9 cellular contexts compared by ENCODE assay signal in the genomic region with DNA sequence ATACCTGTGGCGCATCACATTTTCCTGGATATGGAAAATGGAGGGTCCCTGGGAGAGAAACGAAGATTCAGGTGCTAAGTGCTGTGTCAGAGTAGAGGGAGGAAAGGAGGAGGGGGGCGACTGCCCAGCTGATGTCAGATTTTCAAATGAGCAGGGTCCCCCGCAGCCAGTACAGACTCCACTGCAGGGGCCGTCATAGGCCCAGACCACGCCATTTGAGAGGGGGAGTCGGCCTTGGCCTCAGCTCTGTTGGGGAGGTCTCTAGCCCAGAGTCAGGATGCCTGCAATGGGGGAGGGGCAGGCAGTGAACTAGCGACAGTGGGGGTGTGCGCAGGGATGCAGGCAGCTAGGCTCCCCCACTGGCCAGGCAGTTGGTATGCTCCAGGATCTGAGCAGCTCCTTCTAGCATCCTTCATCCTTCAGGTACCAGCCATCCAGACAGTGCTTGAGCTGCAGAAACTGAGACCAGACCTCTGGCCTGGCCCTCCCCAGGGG. TPM values are rescaled to one million over a fixed set of nuclear protein-coding genes. Genes with fewer than 3 reads are reported as not detected.
DNase-seq lines count a peak whose midpoint lies in the region; ATAC-seq and TF ChIP-seq lines count a peak whose summit lies in the region.
"Had no signal": no experiment of that assay in that cellular context is flagged by ENCODE, and none has a peak within 500 bp of the region (broad histone marks: within the 10 kb centered on the region; RNA-seq: fewer than 3 reads in every experiment).

TSS of gene BSCL2 (minus strand) at position 148 of the 495 bp plus-strand sequence. CDS start 229 bp downstream, outside the sequence.
TSS of gene GNG3 (plus strand) at position 400 of the 495 bp plus-strand sequence. CDS start 620 bp downstream, outside the sequence.

- no peak for TF ChIP-seq CTCF in heart right ventricle (IDR thresholded peaks at IDR 0.05)

- peak within 1 kb of the TSS; percentile 90 for H3K4me3 Mint-ChIP-seq in activated naive CD8-positive, alpha-beta T cell treated with anti-CD3 and anti-CD28 coated beads, Interleukin-2, amount 50 U/mL, for 24 hours

- H3K36me3 Mint-ChIP-seq in activated naive CD8-positive, alpha-beta T cell treated with anti-CD3 and anti-CD28 coated beads, Interleukin-2, amount 50 U/mL, for 24 hours (ENCODE audit: low read depth), result peaks cover 36% of the 10 kb centered on the region

- peaks cover 0 to 26% (median 3%) of the 10 kb centered on the region in 9 donors for H3K36me3 ChIP-seq in heart right ventricle
- H3K36me3 ChIP-seq in iPS-15b (ENCODE audit: control insufficient read depth, insufficient read depth, low read length), result peaks cover 7% of the 10 kb centered on the region
- peaks cover 20% of the 10 kb centered on the region for H3K36me3 ChIP-seq in skeletal muscle satellite cell (ENCODE audit: insufficient read depth, low read length)

- WGBS in heart right ventricle, 2 donors, result 78 to 92% methylated on average over 9 of the region's 9 CpGs

- peaks cover 57% of the 10 kb centered on the region for H3K4me1 Mint-ChIP-seq in activated naive CD8-positive, alpha-beta T cell treated with anti-CD3 and anti-CD28 coated beads, Interleukin-2, amount 50 U/mL, for 24 hours

- no peaks in the 10 kb centered on the region for H3K27me3 Mint-ChIP-seq in activated naive CD8-positive, alpha-beta T cell treated with anti-CD3 and anti-CD28 coated beads, Interleukin-2, amount 50 U/mL, for 24 hours

- H3K4me1 ChIP-seq in heart right ventricle (peaks cover 23 to 64% (median 40%) of the 10 kb centered on the region in 9 donors), iPS-15b (ENCODE audit: control insufficient read depth, insufficient read depth, low read length) (peaks cover 8% of the 10 kb centered on the region), skeletal muscle satellite cell (ENCODE audit: control insufficient read depth, insufficient read depth, low read length) (peaks cover 33% of the 10 kb centered on the region)

- H3K9ac ChIP-seq in iPS-15b (ENCODE audit: low read depth, low read length) (peak within 1 kb of the TSS; percentile 74), skeletal muscle satellite cell (ENCODE audit: low read depth, low read length) (peak within 1 kb of the TSS; percentile 90)

- H3K9me3 ChIP-seq in heart right ventricle, result no peaks in the 10 kb centered on the region
- H3K9me3 ChIP-seq in iPS-15b (ENCODE audit: control insufficient read depth, insufficient read depth, low read length), result no peaks in the 10 kb centered on the region
- no peaks in the 10 kb centered on the region for H3K9me3 ChIP-seq in skeletal muscle satellite cell (replicated peaks; ENCODE audit: low read length)

- peak within 1 kb of the TSS; percentile 42 to 90 (median 72) for H3K4me3 ChIP-seq in heart right ventricle
- peak within 1 kb of the TSS; percentile 99 for H3K4me3 ChIP-seq in iPS-15b (ENCODE audit: low read depth, low read length)
- peak within 1 kb of the TSS; percentile 70 for H3K4me3 ChIP-seq in skeletal muscle satellite cell (ENCODE audit: low read length)

- no peaks in the 10 kb centered on the region for H3K27me3 ChIP-seq in heart right ventricle
- no peaks in the 10 kb centered on the region for H3K27me3 ChIP-seq in iPS-15b (ENCODE audit: control insufficient read depth, insufficient read depth, low read length)
- H3K27me3 ChIP-seq in skeletal muscle satellite cell (ENCODE audit: control insufficient read depth, insufficient read depth, low read length), result no peaks in the 10 kb centered on the region

- no peak for DNase-seq in heart right ventricle
- DNase-seq in cardiac septum (ENCODE audit: low spot score), result no peak
- DNase-seq in activated naive CD8-positive, alpha-beta T cell treated with anti-CD3 and anti-CD28 coated beads, Interleukin-2, amount 50 U/mL, for 24 hours, result no peak
- no peak for DNase-seq in activated CD4-positive, alpha-beta T cell treated with anti-CD3 and anti-CD28 coated beads for 48 hours
- DNase-seq in NCI-H2107 (lab: John Stamatoyannopoulos, UW), result no peak

- ATAC-seq in heart right ventricle, result no peak
- ATAC-seq in activated naive CD8-positive, alpha-beta T cell treated with anti-CD3 and anti-CD28 coated beads, Interleukin-2, amount 50 U/mL, for 24 hours, result no peak
- no peak for ATAC-seq in HG02571 (IDR thresholded peaks at IDR 0.05; ENCODE audit: unreplicated experiment)

- peak within 1 kb of the TSS; percentile 95 for H3K27ac Mint-ChIP-seq in activated naive CD8-positive, alpha-beta T cell treated with anti-CD3 and anti-CD28 coated beads, Interleukin-2, amount 50 U/mL, for 24 hours

- intact Hi-C loops in heart right ventricle (cut with DNase I) (loop anchor here in 3 of 10 donors (5.0 kb wide), 3 partner anchors 35 to 135 kb away; partner anchors contain the start of genes LBHD1 (in 2 of the 3), UQCC3 (in 2 of the 3), C11orf98 (in 1 of the 3) and CSKMT (in 1 of the 3)), cardiac septum (cut with DNase I) (loop anchor here (5.0 kb wide), 1 partner anchor 35 kb away; the partner anchor contains the start of genes LBHD1 and UQCC3)

- peak within 1 kb of the TSS; percentile 63 to 100 (median 96) for H3K27ac ChIP-seq in heart right ventricle

- peak within 1 kb of the TSS; percentile 91 for H3K4me2 ChIP-seq in skeletal muscle satellite cell (ENCODE audit: low read length)

- no peaks in the 10 kb centered on the region for H3K9me3 Mint-ChIP-seq in activated naive CD8-positive, alpha-beta T cell treated with anti-CD3 and anti-CD28 coated beads, Interleukin-2, amount 50 U/mL, for 24 hours

RNA-seq across cellular contexts. Expression of gene BSCL2, which starts in this region (rescaled TPM):
- total RNA-seq in heart right ventricle (10 to 100 TPM in 9 of 10 donors, 1 to 10 TPM in 1; 8.5 to 26.8 (median 15.7) TPM), cardiac septum (13.3 TPM)
- polyA plus RNA-seq in heart right ventricle, result 10 to 100 TPM; 31.4 to 83.0 TPM
- total RNA-seq in skeletal muscle satellite cell (2012; rRNA removed), result 32.1 and 33.0 TPM in 2 replicates

RNA-seq across cellular contexts. Expression of gene GNG3, which starts in this region (rescaled TPM):
- under 1 TPM in 4 of 10 donors, not detected in 6; 0.26 to 0.34 (median 0.31) TPM for total RNA-seq in heart right ventricle
- polyA plus RNA-seq in heart right ventricle, result under 1 TPM in 1 of 2 donors, not detected in 1; 0.16 TPM
- 0.27 TPM for total RNA-seq in cardiac septum
- not detected in 2 replicates for total RNA-seq in skeletal muscle satellite cell (2012; rRNA removed)
- total RNA-seq: glomerular endothelial cell had no signal
